In genomic region chr10:88489107-88489506, GRCh38 we compare ENCODE assay signal across 24 cellular contexts.
A peak's percentile ranks its signal among the peaks of the same experiment; 100 is the strongest.
DNase-seq lines count a peak whose midpoint lies in the region; ATAC-seq, FAIRE-seq and TF ChIP-seq lines count a peak whose summit lies in the region.
"Had no signal": no experiment of that assay in that cellular context is flagged by ENCODE, and none has a peak within 500 bp of the region (broad histone marks: within the 10 kb centered on the region; RNA-seq: fewer than 3 reads in every experiment).

No MANE protein-coding gene starts in this region.

- no peaks in the 10 kb centered on the region for H3K9me2 ChIP-seq in Loucy (replicated peaks; ENCODE audit: low read depth, low read length)

- CTCF ChIA-PET in A549 (lab: Yijun Ruan, JAX), result interaction anchor here (1.2 kb wide), 1 partner anchor 64 kb away, joined by 3 read pairs; no protein-coding TSS in a partner anchor

- peak overlapping the region; percentile 14; the same call in 1 of the 3 replicates for H3K4me2 ChIP-seq in A549
- no peak overlapping the region for H3K4me2 ChIP-seq in Loucy (ENCODE audit: low read depth, low read length, poor library complexity, severe bottlenecking)

- no peak overlapping the region for H3K27ac ChIP-seq in A549
- H3K27ac ChIP-seq in VCaP, result peak overlapping the region; percentile 94
- H3K27ac ChIP-seq in thyroid gland, result no peak overlapping the region
- H3K27ac ChIP-seq: brain microvascular endothelial cell, upper lobe of left lung had no signal

- FAIRE-seq in A549 (lab: Jason Lieb, UNC), result no peak

- DNase-seq in A549 (ENCODE audit: low read depth in 1 of 2, low spot score in 1 of 2), result no peak
- peak; percentile 90 for DNase-seq in DMS153 (lab: John Stamatoyannopoulos, UW)
- DNase-seq in thyroid gland, result no peak
- DNase-seq in NAMALWA (ENCODE audit: low spot score), result no peak
- DNase-seq: activated CD4-positive, alpha-beta T cell treated with anti-CD3 and anti-CD28 coated beads, Interleukin-2, amount 10 ng/mL, durations not matched to agents 7 days and 5 days; activated naive CD4-positive, alpha-beta T cell treated with anti-CD3 and anti-CD28 coated beads, Interleukin-2, amount 10 ng/mL, durations not matched to agents 7 days and 5 days; amniotic stem cell; brain microvascular endothelial cell; CD4-positive, CD25-positive, alpha-beta regulatory T cell; EL; H9; mesenchymal stem cell; NCI-H510A treated with DMSO at 0.1 percent for 48 hours; SIG-M5; stimulated activated CD4-positive, alpha-beta T cell treated with anti-CD3 and anti-CD28 coated beads, Interleukin-4, amount 100 ng/mL, for 4 hours; substantia nigra; upper lobe of left lung had no signal

- no peak for TF ChIP-seq EP300 in A549 (IDR thresholded peaks at IDR 0.05)

- H3K4me1 ChIP-seq in A549 (no peaks in the 10 kb centered on the region), Loucy (ENCODE audit: insufficient read depth, low read length, poor library complexity, severe bottlenecking) (peaks cover 21% of the 10 kb centered on the region), thyroid gland (no peaks in the 10 kb centered on the region)

- 21% methylated on average over 1 of the region's 1 CpG for WGBS in A549 (ENCODE audit: missing lambda C conversion rate)
- 67 to 78% methylated on average over 1 of the region's 1 CpG for WGBS in thyroid gland, 2 donors

- H3K4me3 ChIP-seq in A549 (no peak overlapping the region), Loucy (ENCODE audit: low read length, poor library complexity, severe bottlenecking) (no peak overlapping the region), thyroid gland (replicated peaks in 1 of 3) (no peak overlapping the region)
- H3K4me3 ChIP-seq: prostate gland, upper lobe of left lung had no signal

- H4K20me1 ChIP-seq in Loucy (ENCODE audit: insufficient read depth, low read length, poor library complexity, severe bottlenecking), result no peaks in the 10 kb centered on the region

- TF ChIP-seq POLR2A in A549 (IDR thresholded peaks at IDR 0.05; ENCODE audit: low read length) (no peak), thyroid gland (IDR thresholded peaks at IDR 0.05) (no peak)

- no peaks in the 10 kb centered on the region for H3K36me3 ChIP-seq in Loucy (ENCODE audit: insufficient read depth, low read length)
- H3K36me3 ChIP-seq in thyroid gland, result no peaks in the 10 kb centered on the region
- H3K36me3 ChIP-seq: brain microvascular endothelial cell, prostate gland, upper lobe of left lung had no signal

- intact Hi-C loops in thyroid gland (cut with DNase I), result no loop called here

- TF ChIP-seq RAD21 in A549 (conservative IDR thresholded peaks at IDR 0.05 in 1 of 2, IDR thresholded peaks at IDR 0.05 in 1 of 2), result no peak

- H3K27me3 ChIP-seq in Loucy (ENCODE audit: insufficient read depth, low read length, poor library complexity, severe bottlenecking) (no peaks in the 10 kb centered on the region), thyroid gland (no peaks in the 10 kb centered on the region)
- H3K27me3 ChIP-seq: brain microvascular endothelial cell, upper lobe of left lung had no signal

- POLR2A ChIA-PET in A549 (lab: Yijun Ruan, JAX), result no interaction called here

- H3K9me3 ChIP-seq in A549, result no peaks in the 10 kb centered on the region
- H3K9me3 ChIP-seq in Loucy (ENCODE audit: insufficient read depth, low read depth, low read length), result no peaks in the 10 kb centered on the region
- H3K9me3 ChIP-seq in thyroid gland, result no peaks in the 10 kb centered on the region
- H3K9me3 ChIP-seq: prostate gland, upper lobe of left lung had no signal

- H3K9ac ChIP-seq in Loucy (ENCODE audit: low read depth, low read length, poor library complexity, severe bottlenecking), result no peak overlapping the region

- ATAC-seq in A549, result no peak
- no peak for ATAC-seq in GM19452 (IDR thresholded peaks at IDR 0.05; ENCODE audit: unreplicated experiment)
- ATAC-seq: Panc1; stimulated activated memory B cell treated with anti-CD40 and anti-IgM and Interleukin-4, amounts not matched to agents 10 μg/mL and 1 μg/mL and 100 μg/mL, for 72 hours; WTC11 had no signal

- H2AFZ ChIP-seq in Loucy (ENCODE audit: low read length), result peak overlapping the region; percentile 22; the same call in 1 of the 2 replicates

- no peaks in the 10 kb centered on the region for H3K79me2 ChIP-seq in Loucy (ENCODE audit: insufficient read depth, low read length)

- TF ChIP-seq CTCF in A549 (IDR thresholded peaks at IDR 0.05), result no peak
- no peak for TF ChIP-seq CTCF in Loucy (conservative IDR thresholded peaks at IDR 0.05; ENCODE audit: low read length)
- TF ChIP-seq CTCF in VCaP (conservative IDR thresholded peaks at IDR 0.05), result no peak
- no peak for TF ChIP-seq CTCF in thyroid gland (IDR thresholded peaks at IDR 0.05)

- H3F3A ChIP-seq in Loucy (ENCODE audit: low read depth), result no peaks in the 10 kb centered on the region

TF ChIP-seq in A549, 52 proteins besides CTCF, POLR2A, EP300 and RAD21:
- TF ChIP-seq HES2 (IDR thresholded peaks at IDR 0.05), result 0 out of 2 replicates have a peak, but pooled peaks have one; percentile 2
- TF ChIP-seq ELK1 (IDR thresholded peaks at IDR 0.05; ENCODE audit: low read depth, low read length), result no peak
